17 cellular contexts compared by ENCODE assay signal in the genomic region with DNA sequence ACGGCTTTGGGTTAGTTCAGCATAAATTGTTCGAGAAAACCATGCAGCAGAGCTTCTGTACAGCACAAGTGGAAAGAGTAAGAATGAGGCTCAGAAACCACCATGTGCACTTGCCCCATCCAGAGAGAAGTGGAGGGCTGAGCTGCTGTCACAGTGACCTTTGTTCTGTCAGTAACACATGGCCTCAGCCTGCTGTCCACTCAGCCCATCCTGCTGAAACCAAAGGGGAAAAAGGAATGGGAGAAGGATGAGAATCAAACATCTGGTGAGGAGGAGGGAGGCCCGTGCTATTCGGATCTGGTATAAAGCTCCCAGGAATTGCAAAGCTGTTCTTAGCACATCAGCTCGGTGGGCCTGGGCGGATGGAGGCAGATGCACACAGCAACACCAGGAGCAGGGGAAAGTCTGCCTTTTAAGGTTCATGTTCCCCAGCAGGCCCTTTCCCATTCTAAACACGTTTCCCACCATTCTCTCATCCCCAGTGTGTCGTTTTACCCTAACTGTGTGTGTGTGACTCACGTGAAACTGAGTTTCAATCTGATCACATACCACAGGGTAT. TPM values are rescaled to one million over a fixed set of nuclear protein-coding genes. Genes with fewer than 3 reads are reported as not detected.
DNase-seq lines count a peak whose midpoint lies in the region; ATAC-seq and TF ChIP-seq lines count a peak whose summit lies in the region.
"Had no signal": no experiment of that assay in that cellular context is flagged by ENCODE, and none has a peak within 500 bp of the region (broad histone marks: within the 10 kb centered on the region; RNA-seq: fewer than 3 reads in every experiment).

No MANE protein-coding gene starts in this region.

- intact Hi-C loops in PC-3 (cut with micrococcal nuclease) (no loop called here), esophagus muscularis mucosa (cut with DNase I) (no loop called here)

- no peaks in the 10 kb centered on the region for H3F3A ChIP-seq in PC-3 (ENCODE audit: low read length, unreplicated experiment)

- CTCF ChIA-PET in PC-3 (lab: Charles Lee): no interaction called here

- H3K27ac ChIP-seq in PC-3 (ENCODE audit: low read length): peak overlapping the region; percentile 37
- H3K27ac ChIP-seq in esophagus muscularis mucosa (replicated peaks in 1 of 4): peak overlapping the region; percentile 0 to 52 (median 26)
- H3K27ac ChIP-seq in thoracic aorta: peak overlapping the region; percentile 19 to 52
- H3K27ac ChIP-seq: SJCRH30, WERI-Rb-1 had no signal

- H3K9ac ChIP-seq in PC-3 (ENCODE audit: low read length): no peak overlapping the region

- TF ChIP-seq EP300 in esophagus muscularis mucosa (IDR thresholded peaks at IDR 0.05): no peak

- TF ChIP-seq CTCF in PC-3 (conservative IDR thresholded peaks at IDR 0.05; ENCODE audit: low read depth, low read length) (no peak), esophagus muscularis mucosa (IDR thresholded peaks at IDR 0.05) (no peak), thoracic aorta (IDR thresholded peaks at IDR 0.05) (no peak), GM10266 (IDR thresholded peaks at IDR 0.05; ENCODE audit: control insufficient read depth, insufficient read depth, low read depth, missing control alignments) (no peak), type B pancreatic cell (conservative IDR thresholded peaks at IDR 0.05) (no peak)

- 82% methylated on average over 9 of the region's 9 CpGs for WGBS in esophagus muscularis mucosa

- no peaks in the 10 kb centered on the region for H3K36me3 ChIP-seq in PC-3 (ENCODE audit: low read depth, low read length)
- peaks cover 13 to 34% (median 28%) of the 10 kb centered on the region in 4 donors for H3K36me3 ChIP-seq in esophagus muscularis mucosa
- no peaks in the 10 kb centered on the region for H3K36me3 ChIP-seq in thoracic aorta
- H3K36me3 ChIP-seq: SJCRH30, WERI-Rb-1 had no signal

- no peaks in the 10 kb centered on the region for H3K9me3 ChIP-seq in PC-3 (ENCODE audit: low read length)
- H3K9me3 ChIP-seq in esophagus muscularis mucosa: no peaks in the 10 kb centered on the region
- no peaks in the 10 kb centered on the region for H3K9me3 ChIP-seq in thoracic aorta
- H3K9me3 ChIP-seq: SJCRH30 had no signal

- H3K4me3 ChIP-seq in PC-3 (ENCODE audit: low read length) (no peak overlapping the region), esophagus muscularis mucosa (no peak overlapping the region), thoracic aorta (no peak overlapping the region)
- H3K4me3 ChIP-seq: sigmoid colon, SJCRH30 had no signal

- H3K4me1 ChIP-seq in PC-3 (ENCODE audit: insufficient read depth, low read length) (peaks cover 27% of the 10 kb centered on the region), esophagus muscularis mucosa (peaks cover 44 to 50% (median 47%) of the 10 kb centered on the region in 4 donors), thoracic aorta (ENCODE audit: control insufficient read depth in 1 of 2, low read depth in 2 of 2) (peaks cover 4 to 31% of the 10 kb centered on the region in 2 donors)
- H3K4me1 ChIP-seq: SJCRH30 had no signal

- no peak for ATAC-seq in PC-3
- no peak for ATAC-seq in thoracic aorta (ENCODE audit: insufficient number of reproducible peaks, low FRiP score, low read depth)
- no peak for ATAC-seq in activated T-helper 17 cell treated with anti-CD3 and anti-CD28 coated beads, Interleukin-2, amount 50 U/mL, for 72 hours (replicated peaks)
- ATAC-seq: activated T-cell treated with anti-CD3 and anti-CD28 coated beads, Interleukin-2, amount 50 U/mL, for 72 hours had no signal

- no peaks in the 10 kb centered on the region for H3K27me3 Mint-ChIP-seq in activated T-helper 17 cell treated with anti-CD3 and anti-CD28 coated beads, Interleukin-2, amount 50 U/mL, for 72 hours
- peaks cover 3% of the 10 kb centered on the region for H3K27me3 Mint-ChIP-seq in type B pancreatic cell

- DNase-seq in PC-3 (no peak), esophagus muscularis mucosa (ENCODE audit: extremely low spot score) (no peak), midbrain (lab: John Stamatoyannopoulos, UW) (peak; percentile 10), thoracic aorta (ENCODE audit: low spot score) (no peak), GM10266 (ENCODE audit: extremely low spot score) (no peak), type B pancreatic cell (ENCODE audit: extremely low spot score, unreplicated experiment) (no peak)
- DNase-seq: activated CD4-positive, alpha-beta memory T cell treated with anti-CD3 and anti-CD28 coated beads, Interleukin-2, amount 10 ng/mL, durations not matched to agents 7 days and 5 days; activated T-cell treated with anti-CD3 and anti-CD28 coated beads, Interleukin-2, amount 50 U/mL, for 72 hours; central memory CD4-positive, alpha-beta T cell; NCI-H2107; NCI-H526 treated with DMSO at 0.1 percent for 48 hours; sigmoid colon; SJCRH30; stimulated activated CD4-positive, alpha-beta T cell treated with anti-CD3 and anti-CD28 coated beads, Interleukin-4, amount 100 ng/mL, for 1 hour; T-helper 2 cell; WERI-Rb-1 had no signal

- BruUV-seq in PC-3 (replicated peaks; lab: Mats Ljungman, UMichigan): no TSS peak

- H3K79me2 ChIP-seq in PC-3 (ENCODE audit: low read length): no peaks in the 10 kb centered on the region

- H3K4me1 Mint-ChIP-seq in activated T-helper 17 cell treated with anti-CD3 and anti-CD28 coated beads, Interleukin-2, amount 50 U/mL, for 72 hours: peaks cover 11% of the 10 kb centered on the region
- H3K4me1 Mint-ChIP-seq in type B pancreatic cell (ENCODE audit: unreplicated experiment): peaks cover under 1% of the 10 kb centered on the region

- H3K9me2 ChIP-seq in PC-3 (replicated peaks; ENCODE audit: low read length): no peaks in the 10 kb centered on the region

- no peak overlapping the region for H3K4me3 Mint-ChIP-seq in activated T-helper 17 cell treated with anti-CD3 and anti-CD28 coated beads, Interleukin-2, amount 50 U/mL, for 72 hours
- H3K4me3 Mint-ChIP-seq in type B pancreatic cell: no peak overlapping the region
- H3K4me3 Mint-ChIP-seq: activated CD4-positive, alpha-beta memory T cell treated with anti-CD3 and anti-CD28 coated beads, Interleukin-2, amount 10 ng/mL, durations not matched to agents 7 days and 5 days; activated T-cell treated with anti-CD3 and anti-CD28 coated beads, Interleukin-2, amount 50 U/mL, for 72 hours had no signal

- H3K27me3 ChIP-seq in PC-3 (ENCODE audit: low read length): no peaks in the 10 kb centered on the region
- H3K27me3 ChIP-seq in esophagus muscularis mucosa: no peaks in the 10 kb centered on the region
- H3K27me3 ChIP-seq in thoracic aorta (replicated peaks; ENCODE audit: insufficient read depth): no peaks in the 10 kb centered on the region
- H3K27me3 ChIP-seq: sigmoid colon, SJCRH30 had no signal

- TF ChIP-seq POLR2A in esophagus muscularis mucosa (IDR thresholded peaks at IDR 0.05; ENCODE audit: low read depth): no peak

- no peak overlapping the region for H3K4me2 ChIP-seq in PC-3 (ENCODE audit: low read length)

- peaks cover 5% of the 10 kb centered on the region for H3K9me3 Mint-ChIP-seq in activated T-helper 17 cell treated with anti-CD3 and anti-CD28 coated beads, Interleukin-2, amount 50 U/mL, for 72 hours
- H3K9me3 Mint-ChIP-seq in type B pancreatic cell: peaks cover 3% of the 10 kb centered on the region

- H2AFZ ChIP-seq in PC-3 (ENCODE audit: low read length): no peak overlapping the region

- POLR2A ChIA-PET in PC-3 (lab: Charles Lee; ENCODE audit: unreplicated experiment): no interaction called here

- H4K20me1 ChIP-seq in PC-3 (ENCODE audit: low read length): no peaks in the 10 kb centered on the region

- H3K36me3 Mint-ChIP-seq in activated T-helper 17 cell treated with anti-CD3 and anti-CD28 coated beads, Interleukin-2, amount 50 U/mL, for 72 hours (ENCODE audit: low read depth): no peaks in the 10 kb centered on the region
- H3K36me3 Mint-ChIP-seq in type B pancreatic cell: no peaks in the 10 kb centered on the region

- no peak overlapping the region for H3K27ac Mint-ChIP-seq in activated T-helper 17 cell treated with anti-CD3 and anti-CD28 coated beads, Interleukin-2, amount 50 U/mL, for 72 hours
- no peak overlapping the region for H3K27ac Mint-ChIP-seq in type B pancreatic cell
- H3K27ac Mint-ChIP-seq: activated CD4-positive, alpha-beta memory T cell treated with anti-CD3 and anti-CD28 coated beads, Interleukin-2, amount 10 ng/mL, durations not matched to agents 7 days and 5 days; activated T-cell treated with anti-CD3 and anti-CD28 coated beads, Interleukin-2, amount 50 U/mL, for 72 hours had no signal

RNA-seq across cellular contexts. Expression of gene RTRAF, which starts 36.7 kb away (rescaled TPM):
- total RNA-seq in PC-3 (2014; rRNA removed) (218 and 300 TPM in 2 replicates), esophagus muscularis mucosa (100 to 1,000 TPM in 1 of 4 donors, 10 to 100 TPM in 3; 66.4 to 122 (median 70.1) TPM), thoracic aorta (10 to 100 TPM; 36.9 to 44.8 TPM), type B pancreatic cell (ENCODE audit: low replicate concordance) (185 and 206 TPM in 2 replicates)
- 100 to 1,000 TPM; 138 to 190 TPM for total RNA-seq in activated T-helper 17 cell treated with anti-CD3 and anti-CD28 coated beads, Interleukin-2, amount 50 U/mL, for 72 hours

RNA-seq across cellular contexts. Expression of gene NID2, which starts 42.8 kb away (rescaled TPM):
- total RNA-seq in PC-3 (2014; rRNA removed) (2.5 and 3.1 TPM in 2 replicates), esophagus muscularis mucosa (10 to 100 TPM; 40.4 to 77.2 (median 57.5) TPM), thoracic aorta (10 to 100 TPM; 21.0 to 33.3 TPM), type B pancreatic cell (ENCODE audit: low replicate concordance) (8.3 and 65.7 TPM in 2 replicates)
- total RNA-seq in activated T-helper 17 cell treated with anti-CD3 and anti-CD28 coated beads, Interleukin-2, amount 50 U/mL, for 72 hours: under 1 TPM in 1 of 2 donors, not detected in 1; 0.13 TPM
